ENCODE assay signal across 8 cellular contexts in the genomic region with DNA sequence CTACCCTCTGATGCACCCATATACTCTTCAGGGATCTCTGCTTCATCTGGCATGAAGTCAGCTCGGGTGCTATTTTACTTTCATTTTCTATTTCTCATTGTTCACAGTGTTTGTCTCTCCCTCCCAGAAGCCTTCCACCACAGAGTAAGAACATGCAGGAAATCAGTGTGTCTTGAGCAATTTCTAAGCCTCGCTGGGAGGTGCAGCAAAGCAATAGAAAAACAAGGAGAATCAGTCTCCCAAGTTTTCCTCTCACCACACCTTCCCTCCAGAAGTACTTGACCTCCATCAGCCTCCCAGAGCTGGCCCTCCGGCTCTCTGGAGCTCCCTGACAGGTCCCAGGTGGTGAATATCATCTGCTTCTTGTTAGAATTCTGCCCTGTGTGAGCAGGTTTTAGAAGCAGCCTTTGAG.
A peak's percentile ranks its signal among the peaks of the same experiment; 100 is the strongest.
DNase-seq lines count a peak whose midpoint lies in the region; ATAC-seq and TF ChIP-seq lines count a peak whose summit lies in the region.

No MANE protein-coding gene starts in this region.

- no peak for TF ChIP-seq CTCF in fibroblast of the aortic adventitia (IDR thresholded peaks at IDR 0.05; ENCODE audit: insufficient read depth, low read length)
- no peak for TF ChIP-seq CTCF in gastrocnemius medialis (IDR thresholded peaks at IDR 0.05 in 4 of 5, conservative IDR thresholded peaks at IDR 0.05 in 1 of 5)

- POLR2A ChIA-PET in activated CD4-positive, alpha-beta memory T cell treated with anti-CD3 and anti-CD28 coated beads for 36 hours (lab: Charles Lee): no interaction called here

- H3K27ac ChIP-seq in gastrocnemius medialis: peak overlapping the region; percentile 16 to 62 (median 40)

- CTCF ChIA-PET in activated CD4-positive, alpha-beta memory T cell treated with anti-CD3 and anti-CD28 coated beads for 36 hours (lab: Charles Lee): interaction anchor here (0.6 to 1.2 kb wide), 2 partner anchors 9 to 264 kb away, joined by 3 to 5 read pairs; no protein-coding TSS in a partner anchor

- in situ Hi-C loops in gastrocnemius medialis (cut with MboI; ENCODE audit: low sequenced_read_pairs in 4 of 4): no loop called here

- peaks cover 2% of the 10 kb centered on the region for H3K36me3 Mint-ChIP-seq in activated CD4-positive, alpha-beta memory T cell treated with anti-CD3 and anti-CD28 coated beads for 36 hours

- H3K4me3 Mint-ChIP-seq in activated CD4-positive, alpha-beta memory T cell treated with anti-CD3 and anti-CD28 coated beads for 36 hours: peak overlapping the region; percentile 68

- peaks cover 3% of the 10 kb centered on the region for H3K27me3 Mint-ChIP-seq in activated CD4-positive, alpha-beta memory T cell treated with anti-CD3 and anti-CD28 coated beads for 36 hours

- no peak for DNase-seq in Right ventricle myocardium superior
- no peak for DNase-seq in cardiac septum (ENCODE audit: low spot score)
- peak; percentile 56 for DNase-seq in MV-4-11 (lab: John Stamatoyannopoulos, UW)
- DNase-seq in activated CD4-positive, alpha-beta memory T cell treated with anti-CD3 and anti-CD28 coated beads for 36 hours: peak; percentile 16
- peak; percentile 77 for DNase-seq in fibroblast of the aortic adventitia (ENCODE audit: low read depth)
- no peak for DNase-seq in gastrocnemius medialis
- DNase-seq in activated gamma-delta T cell (lab: John Stamatoyannopoulos, UW): no peak

- H3K4me1 Mint-ChIP-seq in activated CD4-positive, alpha-beta memory T cell treated with anti-CD3 and anti-CD28 coated beads for 36 hours (ENCODE audit: low read depth): peaks cover 19% of the 10 kb centered on the region

- no peak for TF ChIP-seq POLR2A in gastrocnemius medialis (IDR thresholded peaks at IDR 0.05)

- no peaks in the 10 kb centered on the region for H3K4me1 ChIP-seq in gastrocnemius medialis

- intact Hi-C loops in Right ventricle myocardium superior (cut with DNase I) (no loop called here), cardiac septum (cut with DNase I) (loop anchor here (5.0 kb wide), 1 partner anchor 42 kb away; no protein-coding TSS in a partner anchor), gastrocnemius medialis (cut with DNase I; ENCODE audit: low total_unique reads) (no loop called here)
- intact Hi-C loops in activated CD4-positive, alpha-beta memory T cell treated with anti-CD3 and anti-CD28 coated beads for 36 hours (cut with micrococcal nuclease): no loop called here

- H3K36me3 ChIP-seq in gastrocnemius medialis: no peaks in the 10 kb centered on the region

- ATAC-seq in Right ventricle myocardium superior (ENCODE audit: poor library complexity): peak; percentile 67
- ATAC-seq in HG02588 (IDR thresholded peaks at IDR 0.05; ENCODE audit: unreplicated experiment): peak; percentile 99
- ATAC-seq in gastrocnemius medialis: no peak

- H3K9me3 ChIP-seq in gastrocnemius medialis: no peaks in the 10 kb centered on the region

- H3K27me3 ChIP-seq in gastrocnemius medialis: no peaks in the 10 kb centered on the region

- peaks cover 4% of the 10 kb centered on the region for H3K9me3 Mint-ChIP-seq in activated CD4-positive, alpha-beta memory T cell treated with anti-CD3 and anti-CD28 coated beads for 36 hours

- H3K27ac Mint-ChIP-seq in activated CD4-positive, alpha-beta memory T cell treated with anti-CD3 and anti-CD28 coated beads for 36 hours: peak overlapping the region; percentile 31

- H3K4me3 ChIP-seq in fibroblast of the aortic adventitia (ENCODE audit: low read depth, low read length) (peak overlapping the region; percentile 56), gastrocnemius medialis (peak overlapping the region in 3 of 4 donors; percentile 10 to 45 (median 15))

Comparison
In these comparisons a context has a peak if more than half of its experiments do, and no peak if none do; other contexts are left out.
1. ATAC-seq: peak in Right ventricle myocardium superior (single experiment) and HG02588 (single experiment); none in gastrocnemius medialis (0 of 2).
2. DNase-seq: peak in MV-4-11 (single experiment), activated CD4-positive, alpha-beta memory T cell treated with anti-CD3 and anti-CD28 coated beads for 36 hours (single experiment) and fibroblast of the aortic adventitia (single experiment); none in Right ventricle myocardium superior (single experiment), cardiac septum (single experiment), gastrocnemius medialis (0 of 2) and activated gamma-delta T cell (single experiment).